19 cellular contexts compared by ENCODE assay signal in the genomic region with DNA sequence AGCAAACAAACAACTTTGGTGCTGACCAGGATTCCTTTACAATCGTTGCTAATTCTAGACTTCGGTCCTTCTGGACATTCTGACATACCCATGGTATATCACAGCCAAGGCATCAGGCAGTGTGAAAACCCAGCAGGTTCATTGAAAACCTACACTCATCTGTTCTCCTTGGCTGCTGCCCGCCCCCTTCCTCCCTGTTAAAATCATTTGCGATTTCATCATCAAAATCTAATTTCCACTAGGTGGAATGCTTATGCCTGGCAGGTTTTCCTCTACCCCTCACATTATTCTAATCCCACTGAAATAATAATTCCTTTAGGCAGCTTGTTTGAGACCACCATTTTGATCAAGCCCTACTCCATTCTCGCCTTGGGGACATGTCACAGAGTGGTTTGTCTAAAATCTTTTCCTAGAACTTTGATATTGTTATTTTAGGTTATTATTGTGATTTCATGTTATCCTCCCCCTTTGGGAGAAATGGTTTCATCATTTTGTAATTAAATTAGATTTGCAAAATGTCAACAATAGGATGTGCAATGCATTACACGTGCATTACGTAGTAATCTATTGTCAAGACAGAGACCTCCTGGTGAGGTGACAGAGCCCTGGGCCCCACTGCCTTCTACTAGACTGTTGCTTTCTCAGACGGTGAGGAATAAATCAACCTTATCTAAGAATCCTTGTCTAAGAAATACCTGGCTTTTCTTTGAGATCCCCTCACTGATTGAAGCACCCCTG. TPM values are rescaled to one million over a fixed set of nuclear protein-coding genes. Genes with fewer than 3 reads are reported as not detected.
DNase-seq lines count a peak whose midpoint lies in the region; ATAC-seq and TF ChIP-seq lines count a peak whose summit lies in the region.
"Had no signal": no experiment of that assay in that cellular context is flagged by ENCODE, and none has a peak within 500 bp of the region (broad histone marks: within the 10 kb centered on the region; RNA-seq: fewer than 3 reads in every experiment).

No MANE protein-coding gene starts in this region.

- TF ChIP-seq POLR2A in suprapubic skin (IDR thresholded peaks at IDR 0.05), result no peak

- H3K27me3 Mint-ChIP-seq in WTC11 (ENCODE audit: low read depth) (no peaks in the 10 kb centered on the region), neural crest cell (ENCODE audit: low read depth) (no peaks in the 10 kb centered on the region)
- H3K27me3 Mint-ChIP-seq in CD8-positive, alpha-beta memory T cell, result no peaks in the 10 kb centered on the region

- H3K9me3 Mint-ChIP-seq in WTC11 (no peaks in the 10 kb centered on the region), neural crest cell (no peaks in the 10 kb centered on the region)
- H3K9me3 Mint-ChIP-seq in CD8-positive, alpha-beta memory T cell, result peaks cover 0 to 2% (median 0%) of the 10 kb centered on the region in 5 donors

- no peak for TF ChIP-seq CTCF in WTC11 (IDR thresholded peaks at IDR 0.05)
- TF ChIP-seq CTCF in neural crest cell (conservative IDR thresholded peaks at IDR 0.05), result no peak
- TF ChIP-seq CTCF in suprapubic skin (IDR thresholded peaks at IDR 0.05), result no peak

- H3K4me1 ChIP-seq in suprapubic skin, result peaks cover 2% of the 10 kb centered on the region
- H3K4me1 ChIP-seq in CD8-positive, alpha-beta memory T cell (ENCODE audit: insufficient read depth, low read length), result no peaks in the 10 kb centered on the region
- H3K4me1 ChIP-seq: BLaER1 had no signal

- peak; percentile 12 for DNase-seq in activated effector memory CD4-positive, alpha-beta T cell treated with anti-CD3 and anti-CD28 coated beads, Interleukin-2, amount 50 U/mL, for 16 hours
- no peak for DNase-seq in activated effector memory CD4-positive, alpha-beta T cell treated with Interleukin-2 at 50 U/mL for 16 hours
- DNase-seq in WTC11 (ENCODE audit: low spot score) (no peak), neural crest cell (ENCODE audit: low read depth, low spot score) (no peak), suprapubic skin (ENCODE audit: low spot score in 2 of 2) (peak; percentile 14 to 18), pons (ENCODE audit: low spot score) (no peak), NCI-H510A (lab: John Stamatoyannopoulos, UW) (no peak)
- no peak for DNase-seq in CD8-positive, alpha-beta memory T cell
- DNase-seq: DMS79 treated with DMSO at 0.1 percent for 48 hours, GM23248, KG1, NCI-H1048, NCI-H1436 treated with DMSO at 0.1 percent for 48 hours, NCI-H2029 treated with DMSO at 0.1 percent for 48 hours, NCI-H82, PC-3 had no signal

- H3K27me3 ChIP-seq in suprapubic skin, result no peaks in the 10 kb centered on the region
- H3K27me3 ChIP-seq in CD8-positive, alpha-beta memory T cell (ENCODE audit: insufficient read depth, low read length, poor library complexity, severe bottlenecking), result no peaks in the 10 kb centered on the region
- H3K27me3 ChIP-seq: BLaER1 had no signal

- POLR2A ChIA-PET in WTC11 (lab: Charles Lee), result no interaction called here
- POLR2A ChIA-PET in CD8-positive, alpha-beta memory T cell (lab: Charles Lee), result no interaction called here

- no peak overlapping the region for H3K27ac ChIP-seq in suprapubic skin
- no peak overlapping the region for H3K27ac ChIP-seq in CD8-positive, alpha-beta memory T cell (ENCODE audit: low read depth, low read length)
- H3K27ac ChIP-seq: BLaER1, GM23248 had no signal

- TF ChIP-seq EP300 in suprapubic skin (IDR thresholded peaks at IDR 0.05), result no peak

- H3K4me3 ChIP-seq in suprapubic skin, result no peak overlapping the region
- H3K4me3 ChIP-seq in CD8-positive, alpha-beta memory T cell (ENCODE audit: low read length), result no peak overlapping the region
- H3K4me3 ChIP-seq: BLaER1, GM12878, GM23248 had no signal

- ATAC-seq in WTC11, result no peak
- ATAC-seq: GM12878, PC-3 had no signal

- H3K4me3 Mint-ChIP-seq in WTC11 (no peak overlapping the region), neural crest cell (no peak overlapping the region)
- no peak overlapping the region for H3K4me3 Mint-ChIP-seq in CD8-positive, alpha-beta memory T cell

- peaks cover 17% of the 10 kb centered on the region for H3K4me1 Mint-ChIP-seq in WTC11
- no peaks in the 10 kb centered on the region for H3K4me1 Mint-ChIP-seq in neural crest cell
- H3K4me1 Mint-ChIP-seq in CD8-positive, alpha-beta memory T cell, result peaks cover 0 to 5% (median 0%) of the 10 kb centered on the region in 3 donors

- H3K36me3 Mint-ChIP-seq in WTC11, result no peaks in the 10 kb centered on the region
- no peaks in the 10 kb centered on the region for H3K36me3 Mint-ChIP-seq in neural crest cell (ENCODE audit: low read depth)
- H3K36me3 Mint-ChIP-seq in CD8-positive, alpha-beta memory T cell, result peaks cover 14 to 40% (median 15%) of the 10 kb centered on the region in 3 donors

- CTCF ChIA-PET in WTC11 (lab: Charles Lee), result no interaction called here
- CTCF ChIA-PET in CD8-positive, alpha-beta memory T cell (lab: Charles Lee), result no interaction called here

- H3K27ac Mint-ChIP-seq in WTC11 (peak overlapping the region; percentile 50; the same call in 1 of the 2 replicates), neural crest cell (ENCODE audit: unreplicated experiment) (peak overlapping the region; percentile 57)
- H3K27ac Mint-ChIP-seq in CD8-positive, alpha-beta memory T cell, result no peak overlapping the region

- WGBS in suprapubic skin, result 86% methylated on average over 8 of the region's 8 CpGs

- H3K9me3 ChIP-seq in suprapubic skin, result no peaks in the 10 kb centered on the region
- no peaks in the 10 kb centered on the region for H3K9me3 ChIP-seq in CD8-positive, alpha-beta memory T cell (ENCODE audit: low read length)
- H3K9me3 ChIP-seq: BLaER1 had no signal

- H3K36me3 ChIP-seq in suprapubic skin, result peaks cover 12% of the 10 kb centered on the region
- peaks cover 9% of the 10 kb centered on the region for H3K36me3 ChIP-seq in CD8-positive, alpha-beta memory T cell (ENCODE audit: insufficient read depth, low read length)

TF ChIP-seq in WTC11, 78 proteins besides CTCF, POLR2A, EP300 and RAD21:
- TF ChIP-seq SOX15 (CRISPR knock-in tag; IDR thresholded peaks at IDR 0.05), result no peak
- TF ChIP-seq, protein P1, sequence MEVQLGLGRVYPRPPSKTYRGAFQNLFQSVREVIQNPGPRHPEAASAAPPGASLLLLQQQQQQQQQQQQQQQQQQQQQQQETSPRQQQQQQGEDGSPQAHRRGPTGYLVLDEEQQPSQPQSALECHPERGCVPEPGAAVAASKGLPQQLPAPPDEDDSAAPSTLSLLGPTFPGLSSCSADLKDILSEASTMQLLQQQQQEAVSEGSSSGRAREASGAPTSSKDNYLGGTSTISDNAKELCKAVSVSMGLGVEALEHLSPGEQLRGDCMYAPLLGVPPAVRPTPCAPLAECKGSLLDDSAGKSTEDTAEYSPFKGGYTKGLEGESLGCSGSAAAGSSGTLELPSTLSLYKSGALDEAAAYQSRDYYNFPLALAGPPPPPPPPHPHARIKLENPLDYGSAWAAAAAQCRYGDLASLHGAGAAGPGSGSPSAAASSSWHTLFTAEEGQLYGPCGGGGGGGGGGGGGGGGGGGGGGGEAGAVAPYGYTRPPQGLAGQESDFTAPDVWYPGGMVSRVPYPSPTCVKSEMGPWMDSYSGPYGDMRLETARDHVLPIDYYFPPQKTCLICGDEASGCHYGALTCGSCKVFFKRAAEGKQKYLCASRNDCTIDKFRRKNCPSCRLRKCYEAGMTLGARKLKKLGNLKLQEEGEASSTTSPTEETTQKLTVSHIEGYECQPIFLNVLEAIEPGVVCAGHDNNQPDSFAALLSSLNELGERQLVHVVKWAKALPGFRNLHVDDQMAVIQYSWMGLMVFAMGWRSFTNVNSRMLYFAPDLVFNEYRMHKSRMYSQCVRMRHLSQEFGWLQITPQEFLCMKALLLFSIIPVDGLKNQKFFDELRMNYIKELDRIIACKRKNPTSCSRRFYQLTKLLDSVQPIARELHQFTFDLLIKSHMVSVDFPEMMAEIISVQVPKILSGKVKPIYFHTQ (CRISPR knock-in tag; IDR thresholded peaks at IDR 0.05), result no peak
- no peak for TF ChIP-seq MXD4 (CRISPR knock-in tag; IDR thresholded peaks at IDR 0.05; ENCODE audit: borderline replicate concordance)
- no peak for TF ChIP-seq IRF2 (CRISPR knock-in tag; IDR thresholded peaks at IDR 0.05; ENCODE audit: borderline replicate concordance, low read depth)
- no peak for TF ChIP-seq TCF7 (CRISPR knock-in tag; IDR thresholded peaks at IDR 0.05; ENCODE audit: low read depth)
- TF ChIP-seq, protein P2, sequence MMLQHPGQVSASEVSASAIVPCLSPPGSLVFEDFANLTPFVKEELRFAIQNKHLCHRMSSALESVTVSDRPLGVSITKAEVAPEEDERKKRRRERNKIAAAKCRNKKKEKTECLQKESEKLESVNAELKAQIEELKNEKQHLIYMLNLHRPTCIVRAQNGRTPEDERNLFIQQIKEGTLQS (CRISPR knock-in tag; conservative IDR thresholded peaks at IDR 0.05), result no peak

RNA-seq across cellular contexts. Expression of a gene that starts 31.0 kb away (rescaled TPM):
- 0.73 to 1.3 TPM (median 1.1 TPM) in 3 replicates for total RNA-seq in WTC11 (2021)
- 1.2 and 1.7 TPM in 2 replicates for total RNA-seq in neural crest cell
- 100 to 1,000 TPM in 3 of 4 donors, 10 to 100 TPM in 1; 45.3 to 805 (median 558) TPM for total RNA-seq in suprapubic skin
- total RNA-seq in CD8-positive, alpha-beta memory T cell, result under 1 TPM; 0.64 to 0.77 TPM
- 0.99 TPM for polyA plus RNA-seq in CD8-positive, alpha-beta memory T cell
- total RNA-seq: NCI-H460, PC-3 had no signal

Comparison
In these comparisons a context has a peak if more than half of its experiments do, and no peak if none do; other contexts are left out.
1. DNase-seq: peak in activated effector memory CD4-positive, alpha-beta T cell treated with anti-CD3 and anti-CD28 coated beads, Interleukin-2, amount 50 U/mL, for 16 hours (single experiment) and suprapubic skin (2 of 2); none in activated effector memory CD4-positive, alpha-beta T cell treated with Interleukin-2 at 50 U/mL for 16 hours (single experiment), WTC11 (single experiment), neural crest cell (single experiment), pons (single experiment), CD8-positive, alpha-beta memory T cell (0 of 5) and NCI-H510A (single experiment).
2. H3K27ac Mint-ChIP-seq: peak in WTC11 (single experiment) and neural crest cell (single experiment); none in CD8-positive, alpha-beta memory T cell (0 of 8).
3. RNA of a gene that starts 31.0 kb away (total RNA-seq): 45.3 to 805 TPM in suprapubic skin; 1.2 to 1.7 TPM in neural crest cell, 0.73 to 1.3 TPM in WTC11 and 0.64 to 0.77 TPM in CD8-positive, alpha-beta memory T cell; every median in the first group is over 10 times any median in the second.